Comparison of ENCODE assay signal across 8 cellular contexts in the genomic region with DNA sequence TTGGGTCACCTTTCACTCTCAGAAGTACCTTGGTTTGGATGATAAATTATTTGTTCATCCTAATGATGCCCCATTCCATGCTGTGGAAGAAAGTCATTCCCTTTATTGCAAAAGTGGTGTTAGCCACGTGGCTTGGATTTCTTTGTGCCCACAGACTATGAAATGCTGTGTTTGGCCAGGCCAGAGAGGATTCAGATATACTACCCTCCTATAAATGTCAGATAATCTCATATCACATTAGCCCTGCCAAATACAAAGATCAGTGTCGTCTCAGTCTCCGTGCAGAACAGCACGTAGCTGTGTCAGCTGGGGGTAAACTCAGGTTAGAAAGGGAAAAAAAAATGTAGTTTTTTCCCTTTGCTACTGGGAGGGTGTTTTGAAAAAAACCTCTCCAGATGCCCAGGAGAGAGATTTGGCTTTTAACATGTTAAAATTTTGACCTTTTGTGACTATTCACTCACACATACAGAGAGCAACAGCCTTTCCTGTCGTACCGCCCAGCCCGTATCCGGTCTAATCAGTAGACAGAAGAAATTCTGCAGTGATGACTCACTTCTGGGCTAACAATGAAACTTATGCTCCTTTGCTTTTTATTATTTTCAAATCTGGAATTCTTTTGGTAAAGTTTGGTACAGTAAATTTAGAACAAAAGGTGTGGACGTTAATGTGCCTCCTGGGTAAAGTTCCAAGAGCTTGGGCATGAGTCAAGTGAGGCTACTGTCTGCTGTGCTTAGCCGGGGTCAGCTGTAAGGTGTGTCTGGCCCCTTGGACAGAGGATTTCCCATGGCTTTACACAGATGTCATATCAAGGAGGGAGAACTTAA. TPM values are rescaled to one million over a fixed set of nuclear protein-coding genes. Genes with fewer than 3 reads are reported as not detected.
DNase-seq lines count a peak whose midpoint lies in the region; ATAC-seq, FAIRE-seq and TF ChIP-seq lines count a peak whose summit lies in the region.

No MANE protein-coding gene starts in this region.

- no peaks in the 10 kb centered on the region for H3K9me3 ChIP-seq in CD4-positive, CD25-positive, alpha-beta regulatory T cell (ENCODE audit: control insufficient read depth in 2 of 2, low read length in 2 of 2)
- H3K9me3 ChIP-seq in HCT116 (ENCODE audit: control insufficient read depth in 1 of 2, insufficient read depth in 1 of 2, low read depth in 1 of 2, low read length in 2 of 2) = no peaks in the 10 kb centered on the region

- FAIRE-seq in RCC 7860 (lab: Jason Lieb, UNC) = peak; percentile 99

- no peak for TF ChIP-seq POLR2A in HCT116 (IDR thresholded peaks at IDR 0.05; ENCODE audit: borderline replicate concordance, extremely low read depth, insufficient read depth, insufficient read length)

- BruUV-seq in HCT116 (replicated peaks; lab: Mats Ljungman, UMichigan) = no TSS peak

- H3K9ac ChIP-seq in HCT116 (ENCODE audit: low read length) = peak overlapping the region; percentile 15

- H3K9me3 Mint-ChIP-seq in CD4-positive, CD25-positive, alpha-beta regulatory T cell = no peaks in the 10 kb centered on the region
- H3K9me3 Mint-ChIP-seq in natural killer cell treated with Interleukin-12 subunit alpha and Interleukin-12 subunit beta and Interleukin-15 and Interleukin-18, amount 100 ng/mL, for 72 hours = no peaks in the 10 kb centered on the region

- H3K27ac Mint-ChIP-seq in CD4-positive, CD25-positive, alpha-beta regulatory T cell = no peak overlapping the region
- H3K27ac Mint-ChIP-seq in natural killer cell treated with Interleukin-12 subunit alpha and Interleukin-12 subunit beta and Interleukin-15 and Interleukin-18, amount 100 ng/mL, for 72 hours = peak overlapping the region; percentile 85 to 97

- peaks cover 0 to 13% (median 3%) of the 10 kb centered on the region in 4 donors for H3K4me1 Mint-ChIP-seq in CD4-positive, CD25-positive, alpha-beta regulatory T cell
- peaks cover 4 to 13% of the 10 kb centered on the region in 2 donors for H3K4me1 Mint-ChIP-seq in natural killer cell treated with Interleukin-12 subunit alpha and Interleukin-12 subunit beta and Interleukin-15 and Interleukin-18, amount 100 ng/mL, for 72 hours (ENCODE audit: low read depth in 2 of 2)

- no peaks in the 10 kb centered on the region for H4K20me1 ChIP-seq in HCT116 (ENCODE audit: insufficient read depth)

- H3K79me2 ChIP-seq in HCT116 (ENCODE audit: insufficient read depth, low read length) = no peaks in the 10 kb centered on the region

- DNase-seq in CD4-positive, CD25-positive, alpha-beta regulatory T cell = peak in 1 of 3 donors; percentile 51
- peak; percentile 67 for DNase-seq in HCT116 (ENCODE audit: low read depth, low spot score)
- peak; percentile 97 for DNase-seq in RCC 7860 (ENCODE audit: low spot score)
- DNase-seq in epithelial cell of proximal tubule (ENCODE audit: low read depth) = peak; percentile 68
- peak; percentile 68 for DNase-seq in natural killer cell treated with Interleukin-12 subunit alpha and Interleukin-12 subunit beta and Interleukin-15 and Interleukin-18, amount 100 ng/mL, for 72 hours (ENCODE audit: low spot score)
- DNase-seq in amygdala (lab: John Stamatoyannopoulos, UW) = no peak
- DNase-seq in NCI-H1417 treated with DMSO at 0.1 percent for 48 hours (lab: John Stamatoyannopoulos, UW) = no peak

- intact Hi-C loops in HCT116 (cut with micrococcal nuclease) = no loop called here

- peaks cover 5% of the 10 kb centered on the region for H3K27me3 Mint-ChIP-seq in CD4-positive, CD25-positive, alpha-beta regulatory T cell
- no peaks in the 10 kb centered on the region for H3K27me3 Mint-ChIP-seq in natural killer cell treated with Interleukin-12 subunit alpha and Interleukin-12 subunit beta and Interleukin-15 and Interleukin-18, amount 100 ng/mL, for 72 hours

- H3K9me2 ChIP-seq in HCT116 (ENCODE audit: insufficient read depth) = no peaks in the 10 kb centered on the region

- peak; percentile 27; the same call in 1 of the 2 replicates for TF ChIP-seq RAD21 in HCT116 (IDR thresholded peaks at IDR 0.05; ENCODE audit: low read depth)

- H3K4me3 Mint-ChIP-seq in CD4-positive, CD25-positive, alpha-beta regulatory T cell = peak overlapping the region in 1 of 4 donors; percentile 59
- peak overlapping the region; percentile 70 for H3K4me3 Mint-ChIP-seq in natural killer cell treated with Interleukin-12 subunit alpha and Interleukin-12 subunit beta and Interleukin-15 and Interleukin-18, amount 100 ng/mL, for 72 hours

- H3K4me2 ChIP-seq in HCT116 (ENCODE audit: low read length) = peak overlapping the region; percentile 69

- POLR2A ChIA-PET in HCT116 (lab: Charles Lee) = no interaction called here

- no peak overlapping the region for H3K27ac ChIP-seq in CD4-positive, CD25-positive, alpha-beta regulatory T cell (ENCODE audit: insufficient read depth, low read length, poor library complexity, severe bottlenecking)
- peak overlapping the region; percentile 45 for H3K27ac ChIP-seq in HCT116 (ENCODE audit: low read depth, low read length)

- peak; percentile 56 to 78 for ATAC-seq in CD4-positive, CD25-positive, alpha-beta regulatory T cell (ENCODE audit: low read depth in 2 of 2)
- ATAC-seq in HCT116 (peak; percentile 95), GM18498 (IDR thresholded peaks at IDR 0.05; ENCODE audit: unreplicated experiment) (no peak)
- peak; percentile 96 to 97 for ATAC-seq in natural killer cell treated with Interleukin-12 subunit alpha and Interleukin-12 subunit beta and Interleukin-15 and Interleukin-18, amount 100 ng/mL, for 72 hours

- H2AFZ ChIP-seq in HCT116 (ENCODE audit: low read depth, low read length, poor library complexity, severe bottlenecking) = peak overlapping the region; percentile 82

- H3K36me3 ChIP-seq in CD4-positive, CD25-positive, alpha-beta regulatory T cell (ENCODE audit: control insufficient read depth, insufficient read depth, low read length) = no peaks in the 10 kb centered on the region
- no peaks in the 10 kb centered on the region for H3K36me3 ChIP-seq in HCT116 (ENCODE audit: control insufficient read depth in 1 of 2, insufficient read depth in 2 of 2, low read length in 2 of 2)

- H3K27me3 ChIP-seq in CD4-positive, CD25-positive, alpha-beta regulatory T cell (ENCODE audit: control insufficient read depth, insufficient read depth, low read length) = no peaks in the 10 kb centered on the region
- no peaks in the 10 kb centered on the region for H3K27me3 ChIP-seq in HCT116 (ENCODE audit: insufficient read depth, low read length)

- H3K36me3 Mint-ChIP-seq in CD4-positive, CD25-positive, alpha-beta regulatory T cell = no peaks in the 10 kb centered on the region
- no peaks in the 10 kb centered on the region for H3K36me3 Mint-ChIP-seq in natural killer cell treated with Interleukin-12 subunit alpha and Interleukin-12 subunit beta and Interleukin-15 and Interleukin-18, amount 100 ng/mL, for 72 hours

- RAD21 ChIA-PET in HCT116 (lab: Charles Lee; ENCODE audit: low non-redundant PET in 1 of 2, low total read pairs in 2 of 2, uncharacterized antibody in 2 of 2, unreplicated experiment in 2 of 2) = no interaction called here

- H3K4me1 ChIP-seq in CD4-positive, CD25-positive, alpha-beta regulatory T cell (ENCODE audit: control insufficient read depth, insufficient read depth, low read length, poor library complexity, severe bottlenecking) = no peaks in the 10 kb centered on the region
- peaks cover 20 to 40% of the 10 kb centered on the region in 2 experiments for H3K4me1 ChIP-seq in HCT116 (ENCODE audit: control insufficient read depth in 1 of 2, insufficient read depth in 2 of 2, low read length in 2 of 2)

- TF ChIP-seq CTCF in HCT116 (IDR thresholded peaks at IDR 0.05 in 2 of 3, conservative IDR thresholded peaks at IDR 0.05 in 1 of 3; ENCODE audit: borderline replicate concordance in 1 of 3, insufficient read depth in 1 of 3, low read depth in 2 of 3, low read length in 2 of 3) = no peak
- no peak for TF ChIP-seq CTCF in epithelial cell of proximal tubule (conservative IDR thresholded peaks at IDR 0.05; ENCODE audit: low read depth, low read length)

- CTCF ChIA-PET in HCT116 (lab: Charles Lee) = no interaction called here

- H3K4me3 ChIP-seq in CD4-positive, CD25-positive, alpha-beta regulatory T cell (ENCODE audit: low read depth, low read length) = no peak overlapping the region
- H3K4me3 ChIP-seq in HCT116 (replicated peaks in 1 of 2; ENCODE audit: low read depth in 1 of 2, low read length in 2 of 2) = peak overlapping the region; percentile 30 to 47
- no peak overlapping the region for H3K4me3 ChIP-seq in epithelial cell of proximal tubule (ENCODE audit: low read depth, low read length)

TF ChIP-seq in HCT116, 20 proteins besides CTCF, POLR2A, EP300 and RAD21 (continues in another document):
- TF ChIP-seq FOSL1 (IDR thresholded peaks at IDR 0.05; ENCODE audit: low read depth) = peak; percentile 93
- TF ChIP-seq JUND (IDR thresholded peaks at IDR 0.05) = peak; percentile 95
- TF ChIP-seq, protein P1, sequence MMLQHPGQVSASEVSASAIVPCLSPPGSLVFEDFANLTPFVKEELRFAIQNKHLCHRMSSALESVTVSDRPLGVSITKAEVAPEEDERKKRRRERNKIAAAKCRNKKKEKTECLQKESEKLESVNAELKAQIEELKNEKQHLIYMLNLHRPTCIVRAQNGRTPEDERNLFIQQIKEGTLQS (IDR thresholded peaks at IDR 0.05) = 0 out of 2 replicates have a peak, but pooled peaks have one; percentile 35
- TF ChIP-seq SRF (IDR thresholded peaks at IDR 0.05; ENCODE audit: low read depth) = peak; percentile 59; the same call in 1 of the 2 replicates
- no peak for TF ChIP-seq ZBTB33 (IDR thresholded peaks at IDR 0.05; ENCODE audit: extremely low read depth, insufficient replicate concordance, low read length)
- peak; percentile 90 for TF ChIP-seq CBX3 (IDR thresholded peaks at IDR 0.05; ENCODE audit: low read depth)
- no peak for TF ChIP-seq ZFX (IDR thresholded peaks at IDR 0.05)

RNA-seq across cellular contexts. Expression of gene PTPRB, which starts 8.5 kb away (rescaled TPM):
- not detected for total RNA-seq in CD4-positive, CD25-positive, alpha-beta regulatory T cell
- polyA plus RNA-seq in CD4-positive, CD25-positive, alpha-beta regulatory T cell = not detected
- total RNA-seq in HCT116 (2021; ENCODE audit: unreplicated experiment) (0.17 TPM), epithelial cell of proximal tubule (1.6 and 2.5 TPM in 2 replicates)
- polyA plus RNA-seq in HCT116 (2012) = 0.21 and 0.22 TPM in 2 replicates
- under 1 TPM; 0.31 to 0.52 TPM for total RNA-seq in natural killer cell treated with Interleukin-12 subunit alpha and Interleukin-12 subunit beta and Interleukin-15 and Interleukin-18, amount 100 ng/mL, for 72 hours

Comparison
In these comparisons a context has a peak if more than half of its experiments do, and no peak if none do; other contexts are left out.
1. DNase-seq: peak in HCT116 (single experiment), RCC 7860 (single experiment), epithelial cell of proximal tubule (single experiment) and natural killer cell treated with Interleukin-12 subunit alpha and Interleukin-12 subunit beta and Interleukin-15 and Interleukin-18, amount 100 ng/mL, for 72 hours (single experiment); none in amygdala (0 of 56) and NCI-H1417 treated with DMSO at 0.1 percent for 48 hours (single experiment).
2. H3K4me3 ChIP-seq: peak in HCT116 (2 of 2); none in CD4-positive, CD25-positive, alpha-beta regulatory T cell (single experiment) and epithelial cell of proximal tubule (single experiment).
3. H3K27ac Mint-ChIP-seq: peak in natural killer cell treated with Interleukin-12 subunit alpha and Interleukin-12 subunit beta and Interleukin-15 and Interleukin-18, amount 100 ng/mL, for 72 hours (2 of 2); none in CD4-positive, CD25-positive, alpha-beta regulatory T cell (0 of 3).